In genomic region chr1:23589506-23589872, GRCh38 we compare ENCODE assay signal across 16 cellular contexts. TPM values are rescaled to one million over a fixed set of nuclear protein-coding genes. Genes with fewer than 3 reads are reported as not detected.
DNase-seq lines count a peak whose midpoint lies in the region; ATAC-seq and TF ChIP-seq lines count a peak whose summit lies in the region.
"Had no signal": no experiment of that assay in that cellular context is flagged by ENCODE, and none has a peak within 500 bp of the region (broad histone marks: within the 10 kb centered on the region; RNA-seq: fewer than 3 reads in every experiment).

No MANE protein-coding gene starts in this region.

- no peak overlapping the region for H3K4me3 ChIP-seq in cardiac muscle cell
- no peak overlapping the region for H3K4me3 ChIP-seq in SU-DHL-6 (ENCODE audit: insufficient read depth, low read length, poor library complexity, severe bottlenecking)
- H3K4me3 ChIP-seq: dorsolateral prefrontal cortex had no signal

- H4K20me1 ChIP-seq in SU-DHL-6 (ENCODE audit: low read depth, low read length) = no peaks in the 10 kb centered on the region

- H3K27me3 ChIP-seq in cardiac muscle cell (no peaks in the 10 kb centered on the region), SU-DHL-6 (ENCODE audit: low read length) (no peaks in the 10 kb centered on the region)
- H3K27me3 ChIP-seq: dorsolateral prefrontal cortex had no signal

- intact Hi-C loops in left cardiac atrium (cut with DNase I) = no loop called here

- H3K4me3 Mint-ChIP-seq in activated naive CD4-positive, alpha-beta T cell treated with anti-CD3 and anti-CD28 coated beads, Interleukin-2, amount 10 ng/mL, durations not matched to agents 7 days and 5 days = no peak overlapping the region
- H3K4me3 Mint-ChIP-seq: CD4-positive, alpha-beta T cell; natural killer cell had no signal

- peaks cover 39% of the 10 kb centered on the region for H3K4me1 Mint-ChIP-seq in activated naive CD4-positive, alpha-beta T cell treated with anti-CD3 and anti-CD28 coated beads, Interleukin-2, amount 10 ng/mL, durations not matched to agents 7 days and 5 days

- CTCF ChIA-PET in activated naive CD4-positive, alpha-beta T cell treated with anti-CD3 and anti-CD28 coated beads, Interleukin-2, amount 10 ng/mL, durations not matched to agents 7 days and 5 days (lab: Charles Lee) = interaction anchor here (1.1 to 1.2 kb wide), 2 partner anchors 13 to 31 kb away, joined by 3 to 5 read pairs; no protein-coding TSS in a partner anchor

- no peak overlapping the region for H3K27ac Mint-ChIP-seq in activated naive CD4-positive, alpha-beta T cell treated with anti-CD3 and anti-CD28 coated beads, Interleukin-2, amount 10 ng/mL, durations not matched to agents 7 days and 5 days

- H3K36me3 ChIP-seq in cardiac muscle cell (no peaks in the 10 kb centered on the region), SU-DHL-6 (ENCODE audit: low read length) (no peaks in the 10 kb centered on the region)

- no peaks in the 10 kb centered on the region for H3K9me2 ChIP-seq in SU-DHL-6 (replicated peaks; ENCODE audit: insufficient read depth, low read length)

- no peak for DNase-seq in cardiac muscle cell (ENCODE audit: low read depth in 1 of 2, low spot score in 1 of 2)
- no peak for DNase-seq in left cardiac atrium
- DNase-seq in kidney tubule cell (ENCODE audit: low spot score) = peak; percentile 38
- no peak for DNase-seq in activated naive CD4-positive, alpha-beta T cell treated with anti-CD3 and anti-CD28 coated beads, Interleukin-2, amount 10 ng/mL, durations not matched to agents 7 days and 5 days
- DNase-seq: activated T-cell treated with anti-CD3 and anti-CD28 coated beads for 4 hours; CD4-positive, alpha-beta T cell; dorsolateral prefrontal cortex; natural killer cell; NCI-H1417 treated with DMSO at 0.1 percent for 48 hours; NCI-H774; stimulated activated CD4-positive, alpha-beta T cell treated with anti-CD3 and anti-CD28 coated beads, Interleukin-4, amount 100 ng/mL, for 1 hour had no signal

- H3K27me3 Mint-ChIP-seq in activated naive CD4-positive, alpha-beta T cell treated with anti-CD3 and anti-CD28 coated beads, Interleukin-2, amount 10 ng/mL, durations not matched to agents 7 days and 5 days = peaks cover 34% of the 10 kb centered on the region
- H3K27me3 Mint-ChIP-seq: activated naive CD8-positive, alpha-beta T cell; CD4-positive, alpha-beta T cell had no signal

- 0 out of 2 replicates have a peak overlapping the region, but pooled peaks have one; percentile 13 for H3K9ac ChIP-seq in SU-DHL-6 (ENCODE audit: low read length)

- H2AFZ ChIP-seq in SU-DHL-6 (ENCODE audit: low read depth, low read length, severe bottlenecking) = no peak overlapping the region

- ATAC-seq in left cardiac atrium = no peak
- ATAC-seq in HG02610 (IDR thresholded peaks at IDR 0.05; ENCODE audit: unreplicated experiment) = no peak
- no peak for ATAC-seq in HG02870 (IDR thresholded peaks at IDR 0.05; ENCODE audit: unreplicated experiment)
- ATAC-seq in GM18873 (IDR thresholded peaks at IDR 0.05; ENCODE audit: low FRiP score, unreplicated experiment) = no peak
- ATAC-seq: natural killer cell had no signal

- peaks cover 32% of the 10 kb centered on the region for H3K4me1 ChIP-seq in cardiac muscle cell (ENCODE audit: low read depth)

- H3K79me2 ChIP-seq in SU-DHL-6 (ENCODE audit: insufficient read depth, low read length) = no peaks in the 10 kb centered on the region

- peaks cover 1% of the 10 kb centered on the region for H3K36me3 Mint-ChIP-seq in activated naive CD4-positive, alpha-beta T cell treated with anti-CD3 and anti-CD28 coated beads, Interleukin-2, amount 10 ng/mL, durations not matched to agents 7 days and 5 days
- H3K36me3 Mint-ChIP-seq: activated naive CD8-positive, alpha-beta T cell; natural killer cell had no signal

- peak overlapping the region; percentile 38 for H3K27ac ChIP-seq in cardiac muscle cell
- peak overlapping the region; percentile 97; the same call in 1 of the 2 replicates for H3K27ac ChIP-seq in SU-DHL-6 (ENCODE audit: low read depth, low read length)
- H3K27ac ChIP-seq: dorsolateral prefrontal cortex had no signal

- TF ChIP-seq CTCF in cardiac muscle cell (IDR thresholded peaks at IDR 0.05; ENCODE audit: low read depth, low read length) (no peak), SU-DHL-6 (IDR thresholded peaks at IDR 0.05; ENCODE audit: insufficient read depth, low read length, poor library complexity, severe bottlenecking) (no peak)

- no peaks in the 10 kb centered on the region for H3K9me3 Mint-ChIP-seq in activated naive CD4-positive, alpha-beta T cell treated with anti-CD3 and anti-CD28 coated beads, Interleukin-2, amount 10 ng/mL, durations not matched to agents 7 days and 5 days
- H3K9me3 Mint-ChIP-seq: CD4-positive, alpha-beta T cell; natural killer cell had no signal

- H3K9me3 ChIP-seq in cardiac muscle cell (ENCODE audit: low read depth) (no peaks in the 10 kb centered on the region), SU-DHL-6 (ENCODE audit: insufficient read depth, low read length) (no peaks in the 10 kb centered on the region)

- peaks cover 53% of the 10 kb centered on the region for H3F3A ChIP-seq in SU-DHL-6 (ENCODE audit: insufficient read depth)

- H3K4me2 ChIP-seq in SU-DHL-6 (ENCODE audit: low read depth, low read length, poor library complexity, severe bottlenecking) = peak overlapping the region; percentile 28

RNA-seq across cellular contexts. Expression of gene ID3, which starts 30.2 kb away (rescaled TPM):
- total RNA-seq in cardiac muscle cell (698 and 784 TPM in 2 replicates), left cardiac atrium (100 to 1,000 TPM; 119 to 172 TPM)
- polyA plus RNA-seq in cardiac muscle cell = 703 and 1,027 TPM in 2 replicates

RNA-seq across cellular contexts. Expression of gene E2F2, which starts 58.5 kb away (rescaled TPM):
- total RNA-seq in cardiac muscle cell (2.1 and 2.5 TPM in 2 replicates), left cardiac atrium (1 to 10 TPM in 1 of 2 donors, under 1 TPM in 1; 0.18 to 1.3 TPM)
- 2.2 and 2.7 TPM in 2 replicates for polyA plus RNA-seq in cardiac muscle cell
